ENCODE assay signal across 21 cellular contexts in genomic region chr1:10814312-10814711, GRCh38. TPM values are rescaled to one million over a fixed set of nuclear protein-coding genes. Genes with fewer than 3 reads are reported as not detected.
DNase-seq lines count a peak whose midpoint lies in the region; ATAC-seq and TF ChIP-seq lines count a peak whose summit lies in the region.
"Had no signal": no experiment of that assay in that cellular context is flagged by ENCODE, and none has a peak within 500 bp of the region (broad histone marks: within the 10 kb centered on the region; RNA-seq: fewer than 3 reads in every experiment).

No MANE protein-coding gene starts in this region.

- no peak overlapping the region for H3K4me2 ChIP-seq in neural progenitor cell

- no peaks in the 10 kb centered on the region for H3K79me2 ChIP-seq in neural progenitor cell (ENCODE audit: low read depth)

- H3K27me3 ChIP-seq in neural progenitor cell = no peaks in the 10 kb centered on the region
- H3K27me3 ChIP-seq in upper lobe of left lung = no peaks in the 10 kb centered on the region

- H4K20me1 ChIP-seq in neural progenitor cell (ENCODE audit: low read depth) = no peaks in the 10 kb centered on the region

- H3K9ac ChIP-seq in neural progenitor cell = no peak overlapping the region

- no peaks in the 10 kb centered on the region for H3K9me3 Mint-ChIP-seq in endothelial cell (ENCODE audit: unreplicated experiment)
- H3K9me3 Mint-ChIP-seq in neural progenitor cell = peaks cover 4% of the 10 kb centered on the region
- H3K9me3 Mint-ChIP-seq in natural killer cell = no peaks in the 10 kb centered on the region
- H3K9me3 Mint-ChIP-seq: CD8-positive, alpha-beta T cell had no signal

- H3K4me3 ChIP-seq in neural progenitor cell (no peak overlapping the region), upper lobe of left lung (no peak overlapping the region)
- H3K4me3 ChIP-seq: SJSA1 had no signal

- peak overlapping the region; percentile 75 for H3K4me3 Mint-ChIP-seq in endothelial cell (ENCODE audit: unreplicated experiment)
- peak overlapping the region; percentile 57 for H3K4me3 Mint-ChIP-seq in neural progenitor cell
- H3K4me3 Mint-ChIP-seq in natural killer cell = no peak overlapping the region
- H3K4me3 Mint-ChIP-seq: CD8-positive, alpha-beta T cell had no signal

- intact Hi-C loops in natural killer cell (cut with micrococcal nuclease) = no loop called here

- 86 to 93% methylated on average over 10 of the region's 10 CpGs for WGBS in upper lobe of left lung, 2 donors

- peaks cover 9% of the 10 kb centered on the region for H3F3A ChIP-seq in neural progenitor cell (ENCODE audit: low read depth)

- H3K4me1 Mint-ChIP-seq in endothelial cell (ENCODE audit: unreplicated experiment) (no peaks in the 10 kb centered on the region), neural progenitor cell (peaks cover 32% of the 10 kb centered on the region), natural killer cell (no peaks in the 10 kb centered on the region)

- no peaks in the 10 kb centered on the region for H3K9me3 ChIP-seq in neural progenitor cell (ENCODE audit: low read depth)
- H3K9me3 ChIP-seq in upper lobe of left lung = no peaks in the 10 kb centered on the region
- H3K9me3 ChIP-seq: SJSA1 had no signal

- H3K27me3 Mint-ChIP-seq in endothelial cell (ENCODE audit: unreplicated experiment) = peaks cover 2% of the 10 kb centered on the region
- H3K27me3 Mint-ChIP-seq in neural progenitor cell (ENCODE audit: insufficient read depth, low read depth) = peaks cover 12% of the 10 kb centered on the region
- peaks cover 3 to 6% of the 10 kb centered on the region in 2 donors for H3K27me3 Mint-ChIP-seq in natural killer cell (ENCODE audit: low read depth in 2 of 2)

- TF ChIP-seq CTCF in endothelial cell (IDR thresholded peaks at IDR 0.05; ENCODE audit: unreplicated experiment) (no peak), neural progenitor cell (IDR thresholded peaks at IDR 0.05) (no peak), upper lobe of left lung (IDR thresholded peaks at IDR 0.05) (no peak), natural killer cell (IDR thresholded peaks at IDR 0.05) (no peak)

- H2AFZ ChIP-seq in neural progenitor cell (replicated peaks) = no peak overlapping the region

- ATAC-seq in upper lobe of left lung (ENCODE audit: low FRiP score in 2 of 2) = no peak
- no peak for ATAC-seq in GM18858 (IDR thresholded peaks at IDR 0.05; ENCODE audit: unreplicated experiment)
- ATAC-seq in natural killer cell = no peak
- ATAC-seq: CD8-positive, alpha-beta T cell; Right ventricle myocardium inferior had no signal

- H3K36me3 Mint-ChIP-seq in endothelial cell (ENCODE audit: low read depth, unreplicated experiment) = peaks cover 3% of the 10 kb centered on the region
- no peaks in the 10 kb centered on the region for H3K36me3 Mint-ChIP-seq in neural progenitor cell
- no peaks in the 10 kb centered on the region for H3K36me3 Mint-ChIP-seq in natural killer cell
- H3K36me3 Mint-ChIP-seq: CD8-positive, alpha-beta T cell had no signal

- DNase-seq in DMS 273 (lab: John Stamatoyannopoulos, UW; ENCODE audit: unreplicated experiment) (peak; percentile 51), DMS 273 treated with DMSO at 0.1 percent for 48 hours (lab: John Stamatoyannopoulos, UW) (no peak), endothelial cell (ENCODE audit: low spot score) (no peak), neural progenitor cell (ENCODE audit: low spot score) (no peak), upper lobe of left lung (no peak), NCI-H1048 (lab: John Stamatoyannopoulos, UW) (no peak), natural killer cell (no peak)
- DNase-seq: C1 segment of cervical spinal cord; CD8-positive, alpha-beta T cell; EL; GF-D8; NCI-H1105; NCI-H2029 treated with DMSO at 0.1 percent for 48 hours; NCI-H226; NCI-H510A treated with DMSO at 0.1 percent for 48 hours; NCI-H774; OCI-M1 had no signal

- H3K36me3 ChIP-seq in neural progenitor cell (no peaks in the 10 kb centered on the region), upper lobe of left lung (no peaks in the 10 kb centered on the region)
- H3K36me3 ChIP-seq: SJSA1 had no signal

- H3K27ac Mint-ChIP-seq in endothelial cell (ENCODE audit: unreplicated experiment) (no peak overlapping the region), neural progenitor cell (peak overlapping the region; percentile 82), natural killer cell (no peak overlapping the region)
- H3K27ac Mint-ChIP-seq: CD8-positive, alpha-beta T cell had no signal

- no peak for TF ChIP-seq EP300 in upper lobe of left lung (IDR thresholded peaks at IDR 0.05)

- TF ChIP-seq POLR2A in upper lobe of left lung (IDR thresholded peaks at IDR 0.05) = no peak

- H3K27ac ChIP-seq in neural progenitor cell (no peak overlapping the region), upper lobe of left lung (peak overlapping the region in 3 of 4 donors; percentile 57 to 83 (median 70))
- H3K27ac ChIP-seq: 22Rv1, SJSA1 had no signal

- peaks cover 13% of the 10 kb centered on the region for H3K4me1 ChIP-seq in neural progenitor cell
- H3K4me1 ChIP-seq in upper lobe of left lung = peaks cover 0 to 10% (median 6%) of the 10 kb centered on the region in 4 donors
- H3K4me1 ChIP-seq: SJSA1 had no signal

RNA-seq across cellular contexts. Expression of gene CASZ1, which starts 17.9 kb away (rescaled TPM):
- total RNA-seq in endothelial cell (ENCODE audit: unreplicated experiment) = 6.3 TPM
- 3.4 and 10.1 TPM in 2 replicates for total RNA-seq in neural progenitor cell (ENCODE audit: low replicate concordance)
- 100 to 1,000 TPM in 2 of 6 donors, 10 to 100 TPM in 4; 39.7 to 112 (median 60.8) TPM for total RNA-seq in upper lobe of left lung
- 10 to 100 TPM; 55.9 to 83.0 (median 70.6) TPM for total RNA-seq in natural killer cell
